ENCODE assay signal across 8 cellular contexts in the genomic region with DNA sequence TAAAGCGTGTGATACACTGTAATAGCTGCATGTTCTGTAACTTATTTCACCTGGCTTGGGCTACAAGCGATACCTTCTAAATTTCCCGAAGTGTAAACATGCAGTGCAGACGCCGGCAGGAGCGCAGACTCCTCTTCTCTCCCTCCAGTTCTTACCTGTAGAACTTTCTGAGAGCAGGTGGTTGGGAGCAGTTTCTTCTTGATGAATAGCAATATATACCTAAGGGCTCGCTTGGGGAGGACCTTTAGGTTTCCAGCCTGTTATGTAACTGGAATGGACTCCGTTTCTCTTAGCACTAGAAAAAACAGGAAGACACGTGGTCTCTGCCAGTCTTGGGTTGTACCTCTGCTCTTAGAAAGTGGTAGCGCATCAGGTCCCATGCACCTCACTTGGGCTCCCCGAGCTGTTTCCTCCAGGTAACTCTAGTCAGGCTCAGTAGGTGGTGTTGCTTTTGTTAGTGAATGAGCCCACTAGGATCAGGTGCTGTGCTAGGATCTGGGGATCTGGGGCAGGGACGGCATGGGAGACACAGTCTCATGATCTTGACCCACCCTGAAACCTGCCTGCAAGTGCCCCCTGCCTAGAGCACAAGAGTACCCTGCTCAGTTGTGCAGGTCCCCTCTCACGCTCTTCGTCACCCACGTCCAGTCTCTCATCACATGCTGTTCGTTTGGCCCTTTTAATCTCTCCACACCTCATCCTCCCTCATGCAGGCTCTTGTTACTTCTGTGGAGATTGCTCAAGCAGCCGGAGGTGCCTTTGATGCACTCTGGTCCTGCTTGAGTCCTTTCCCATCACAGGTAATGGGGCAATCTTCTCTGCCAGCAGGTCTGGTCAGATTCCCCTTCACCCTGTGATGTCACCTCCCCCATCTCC. TPM values are rescaled to one million over a fixed set of nuclear protein-coding genes. Genes with fewer than 3 reads are reported as not detected.
DNase-seq lines count a peak whose midpoint lies in the region; ATAC-seq and TF ChIP-seq lines count a peak whose summit lies in the region.

No MANE protein-coding gene starts in this region.

- H3K4me3 ChIP-seq in NT2/D1 (ENCODE audit: insufficient read length, low read depth) (peak overlapping the region; percentile 15), dorsolateral prefrontal cortex (peak overlapping the region; percentile 39 to 92 (median 67)), osteoblast (ENCODE audit: insufficient read depth, low read length) (peak overlapping the region; percentile 80)

- H3K4me2 ChIP-seq in osteoblast (ENCODE audit: insufficient read depth, low read length), result peak overlapping the region; percentile 86

- H3K9me3 ChIP-seq in NT2/D1 (ENCODE audit: insufficient read depth, low read length) (no peaks in the 10 kb centered on the region), osteoblast (ENCODE audit: low read depth, low read length) (no peaks in the 10 kb centered on the region)

- H3K36me3 ChIP-seq in NT2/D1 (ENCODE audit: insufficient read depth, insufficient read length, low read length) (peaks cover 37% of the 10 kb centered on the region), osteoblast (ENCODE audit: insufficient read depth, low read length) (no peaks in the 10 kb centered on the region)

- H3K27me3 ChIP-seq in NT2/D1 (ENCODE audit: insufficient read depth, insufficient read length) (peaks cover 5% of the 10 kb centered on the region), dorsolateral prefrontal cortex (no peaks in the 10 kb centered on the region), osteoblast (ENCODE audit: insufficient read depth, low read length) (no peaks in the 10 kb centered on the region)

- no peak for ATAC-seq in HG02884 (IDR thresholded peaks at IDR 0.05; ENCODE audit: unreplicated experiment)

- in situ Hi-C loops in G401 (cut with HindIII; ENCODE audit: low sequenced_read_pairs), result no loop called here

- intact Hi-C loops in dorsolateral prefrontal cortex (cut with DNase I), result loop anchor here (10.0 kb wide), 2 partner anchors 341 to 1221 kb away; a partner anchor contains a TSS

- no peak for TF ChIP-seq CTCF in dorsolateral prefrontal cortex (IDR thresholded peaks at IDR 0.05 in 54 of 56, conservative IDR thresholded peaks at IDR 0.05 in 2 of 56; ENCODE audit: low read depth in 1 of 56, partially characterized antibody in 56 of 56)
- TF ChIP-seq CTCF in osteoblast (IDR thresholded peaks at IDR 0.05; ENCODE audit: extremely low read depth, low read depth, low read length), result no peak

- H3K27ac ChIP-seq in dorsolateral prefrontal cortex (no peak overlapping the region), osteoblast (ENCODE audit: low read depth, low read length) (peak overlapping the region; percentile 36)

- H2AFZ ChIP-seq in osteoblast (ENCODE audit: low read length), result no peak overlapping the region

- H3K4me1 ChIP-seq in NT2/D1 (ENCODE audit: insufficient read depth, insufficient read length) (peaks cover 7% of the 10 kb centered on the region), osteoblast (ENCODE audit: insufficient read depth, low read length) (peaks cover 35% of the 10 kb centered on the region)

- H3K79me2 ChIP-seq in osteoblast (ENCODE audit: insufficient read depth, low read length), result peaks cover 67% of the 10 kb centered on the region

- peak overlapping the region; percentile 33 for H3K9ac ChIP-seq in NT2/D1 (ENCODE audit: insufficient read length, low read depth)

- peaks cover 55% of the 10 kb centered on the region for H4K20me1 ChIP-seq in osteoblast (ENCODE audit: insufficient read depth, low read length)

- DNase-seq in G401 (ENCODE audit: low spot score) (peak; percentile 44), NT2/D1 (ENCODE audit: low read depth, low spot score) (no peak), dorsolateral prefrontal cortex (no peak), osteoblast (ENCODE audit: insufficient read length, low spot score, missing footprints) (no peak), amniotic stem cell (lab: John Stamatoyannopoulos, UW) (no peak), nucleus accumbens (lab: John Stamatoyannopoulos, UW) (no peak)
- DNase-seq in stimulated activated CD4-positive, alpha-beta T cell treated with anti-CD3 and anti-CD28 coated beads, Interleukin-12 subunit alpha, Interleukin-12 subunit beta, amount 100 ng/mL, for 4 hours, result no peak

RNA-seq across cellular contexts. Expression of a gene that starts 2.8 kb away (rescaled TPM):
- 3.3 and 4.9 TPM in 2 replicates for total RNA-seq in G401 (2014; rRNA removed; shearing (Covaris generic))
- total RNA-seq in dorsolateral prefrontal cortex, result 10 to 100 TPM; 22.3 to 43.3 (median 32.9) TPM
- total RNA-seq in osteoblast, result 16.5 and 21.4 TPM in 2 replicates

Comparison
In these comparisons a context has a peak if more than half of its experiments do, and no peak if none do; other contexts are left out.
1. H3K4me3 ChIP-seq: peak in every context shown above with its lines; median percentile 80 in osteoblast; 67 in dorsolateral prefrontal cortex; 15 in NT2/D1.